In the genomic region with DNA sequence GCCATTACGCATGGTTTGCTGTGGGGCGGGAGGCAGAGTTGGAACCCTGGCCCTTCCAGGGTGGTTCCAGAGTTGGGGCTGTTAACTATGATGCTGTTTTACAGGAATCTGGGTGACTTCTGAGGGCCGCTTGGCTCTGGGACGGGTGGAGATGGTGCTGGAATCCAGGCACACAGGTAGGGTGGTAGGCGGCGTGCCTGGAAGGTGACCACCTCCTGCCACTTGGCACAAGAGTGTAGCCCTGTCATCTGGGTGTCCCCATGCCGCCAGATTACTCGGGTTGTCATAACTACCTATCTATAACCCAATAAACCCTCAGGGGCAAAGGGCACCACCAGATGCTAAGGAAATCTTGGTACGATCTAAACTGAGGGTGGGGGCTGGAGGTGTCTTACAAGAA, we compare ENCODE assay signal across 9 cellular contexts. TPM values are rescaled to one million over a fixed set of nuclear protein-coding genes. Genes with fewer than 3 reads are reported as not detected.
DNase-seq lines count a peak whose midpoint lies in the region; ATAC-seq, FAIRE-seq and TF ChIP-seq lines count a peak whose summit lies in the region.
"Had no signal": no experiment of that assay in that cellular context is flagged by ENCODE, and none has a peak within 500 bp of the region (broad histone marks: within the 10 kb centered on the region; RNA-seq: fewer than 3 reads in every experiment).

No MANE protein-coding gene starts in this region.

- POLR2A ChIA-PET in WTC11 (lab: Charles Lee) = no interaction called here

- 20 to 73% (median 45%) methylated on average over 9 of the region's 9 CpGs for WGBS in small intestine, 3 donors

- no peaks in the 10 kb centered on the region for H3K9me3 Mint-ChIP-seq in T-helper 2 cell treated with Interferon-gamma antibody and Interleukin-4, amounts not matched to agents 5 μg/mL and 100 μg/mL, for 36 hours
- no peaks in the 10 kb centered on the region for H3K9me3 Mint-ChIP-seq in WTC11

- peak overlapping the region; percentile 88 for H3K4me3 Mint-ChIP-seq in T-helper 2 cell treated with Interferon-gamma antibody and Interleukin-4, amounts not matched to agents 5 μg/mL and 100 μg/mL, for 36 hours
- peak overlapping the region; percentile 88 for H3K4me3 Mint-ChIP-seq in WTC11

- H3K4me1 ChIP-seq in small intestine (ENCODE audit: control insufficient read depth in 2 of 2, insufficient read depth in 1 of 2, low read depth in 1 of 2, low read length in 1 of 2) = peaks cover 5 to 9% of the 10 kb centered on the region in 2 donors

- H3K4me3 ChIP-seq in foreskin fibroblast (ENCODE audit: low read depth in 1 of 2, low read length in 2 of 2) (peak overlapping the region; percentile 93 to 94), small intestine (ENCODE audit: low read depth in 1 of 2, low read length in 2 of 2) (peak overlapping the region in 1 of 2 donors; percentile 96)

- CTCF ChIA-PET in WTC11 (lab: Charles Lee) = interaction anchor here (5.8 kb wide), 1 partner anchor 35 kb away, joined by 32 read pairs; no protein-coding TSS in a partner anchor

- TF ChIP-seq CTCF in WTC11 (IDR thresholded peaks at IDR 0.05) (no peak), foreskin fibroblast (IDR thresholded peaks at IDR 0.05; ENCODE audit: low read depth, low read length) (no peak)

- ATAC-seq in WTC11 (no peak), GM19351 (IDR thresholded peaks at IDR 0.05; ENCODE audit: unreplicated experiment) (no peak), GM19395 (IDR thresholded peaks at IDR 0.05; ENCODE audit: unreplicated experiment) (no peak)

- no peak for DNase-seq in T-helper 2 cell treated with Interferon-gamma antibody and Interleukin-4, amounts not matched to agents 5 μg/mL and 100 μg/mL, for 36 hours (ENCODE audit: low spot score)
- no peak for DNase-seq in T-helper 2 cell
- DNase-seq in WTC11 (ENCODE audit: low spot score) = no peak
- DNase-seq in foreskin fibroblast = no peak
- DNase-seq in small intestine = peak; percentile 75
- DNase-seq in NCI-H82 (lab: John Stamatoyannopoulos, UW) = no peak

- FAIRE-seq in small intestine (lab: Jason Lieb, UNC) = no peak
- FAIRE-seq: A204.1 had no signal

- H3K27ac Mint-ChIP-seq in T-helper 2 cell treated with Interferon-gamma antibody and Interleukin-4, amounts not matched to agents 5 μg/mL and 100 μg/mL, for 36 hours = peak overlapping the region; percentile 77
- H3K27ac Mint-ChIP-seq in WTC11 = no peak overlapping the region

- no peaks in the 10 kb centered on the region for H3K27me3 Mint-ChIP-seq in T-helper 2 cell treated with Interferon-gamma antibody and Interleukin-4, amounts not matched to agents 5 μg/mL and 100 μg/mL, for 36 hours (ENCODE audit: low read depth)
- no peaks in the 10 kb centered on the region; the same call in 1 of the 2 replicates for H3K27me3 Mint-ChIP-seq in WTC11 (ENCODE audit: low read depth)

- H3K4me1 Mint-ChIP-seq in T-helper 2 cell treated with Interferon-gamma antibody and Interleukin-4, amounts not matched to agents 5 μg/mL and 100 μg/mL, for 36 hours (ENCODE audit: low read depth) = peaks cover 32% of the 10 kb centered on the region
- H3K4me1 Mint-ChIP-seq in WTC11 = peaks cover 42% of the 10 kb centered on the region

- H3K36me3 Mint-ChIP-seq in T-helper 2 cell treated with Interferon-gamma antibody and Interleukin-4, amounts not matched to agents 5 μg/mL and 100 μg/mL, for 36 hours (ENCODE audit: low read depth) = peaks cover 13% of the 10 kb centered on the region
- H3K36me3 Mint-ChIP-seq in WTC11 = peaks cover 10% of the 10 kb centered on the region; the same call in 1 of the 2 replicates

- no peaks in the 10 kb centered on the region for H3K36me3 ChIP-seq in small intestine (ENCODE audit: control insufficient read depth in 2 of 2, insufficient read depth in 2 of 2, low read length in 2 of 2)

- H3K27me3 ChIP-seq in small intestine (ENCODE audit: control insufficient read depth in 2 of 2, insufficient read depth in 2 of 2, low read length in 2 of 2) = no peaks in the 10 kb centered on the region

- H3K9me3 ChIP-seq in small intestine (ENCODE audit: control insufficient read depth, low read depth) = no peaks in the 10 kb centered on the region

- peak overlapping the region in 1 of 2 donors; percentile 84 for H3K27ac ChIP-seq in small intestine (ENCODE audit: low read depth in 1 of 2, low read length in 1 of 2)

TF ChIP-seq in WTC11, 78 proteins besides CTCF, POLR2A, EP300 and RAD21:
- no peak for TF ChIP-seq MLX (CRISPR knock-in tag; IDR thresholded peaks at IDR 0.05)

RNA-seq across cellular contexts. Expression of gene CARS1, which starts 1.3 kb away (rescaled TPM):
- 57.9 to 92.0 TPM (median 62.0 TPM) in 3 replicates for total RNA-seq in WTC11 (2021)
- polyA plus RNA-seq in small intestine = 10 to 100 TPM; 41.9 to 69.8 (median 43.8) TPM
